27 cellular contexts compared by ENCODE assay signal in genomic region chr2:51387235-51387634, GRCh38.
DNase-seq lines count a peak whose midpoint lies in the region; TF ChIP-seq lines count a peak whose summit lies in the region.
"Had no signal": no experiment of that assay in that cellular context is flagged by ENCODE, and none has a peak within 500 bp of the region (broad histone marks: within the 10 kb centered on the region; RNA-seq: fewer than 3 reads in every experiment).

No MANE protein-coding gene starts in this region.

- no peak for TF ChIP-seq EP300 in ovary (IDR thresholded peaks at IDR 0.05)

- no peak overlapping the region for H3K4me3 ChIP-seq in ovary
- H3K4me3 ChIP-seq: BLaER1 treated with 17β-estradiol and CSF1 and Interleukin-3, amounts not matched to agents 10 nM and 100 nM; dorsolateral prefrontal cortex; hepatocyte; left ventricle myocardium inferior had no signal

- no peak for TF ChIP-seq POLR2A in ovary (IDR thresholded peaks at IDR 0.05)

- no peaks in the 10 kb centered on the region for H3K9me3 ChIP-seq in ovary
- H3K9me3 ChIP-seq: left ventricle myocardium inferior had no signal

- H3K27ac ChIP-seq in ovary, result no peak overlapping the region
- H3K27ac ChIP-seq: BLaER1 treated with 17β-estradiol and CSF1 and Interleukin-3, amounts not matched to agents 10 nM and 100 nM; dorsolateral prefrontal cortex; hepatocyte; left ventricle myocardium inferior had no signal

- TF ChIP-seq CTCF in ovary (IDR thresholded peaks at IDR 0.05), result no peak

- H3K36me3 ChIP-seq in ovary, result no peaks in the 10 kb centered on the region
- H3K36me3 ChIP-seq: BLaER1 treated with 17β-estradiol and CSF1 and Interleukin-3, amounts not matched to agents 10 nM and 100 nM; left ventricle myocardium inferior had no signal

- no peaks in the 10 kb centered on the region for H3K4me1 ChIP-seq in ovary (ENCODE audit: insufficient read depth)
- H3K4me1 ChIP-seq: BLaER1 treated with 17β-estradiol and CSF1 and Interleukin-3, amounts not matched to agents 10 nM and 100 nM; left ventricle myocardium inferior had no signal

- intact Hi-C loops in ovary (cut with DNase I), result no loop called here

- DNase-seq in GM03348 (ENCODE audit: low spot score) (peak; percentile 49), amniotic epithelial cell (ENCODE audit: low read depth) (peak; percentile 87), fibroblast of peridontal ligament (ENCODE audit: extremely low read depth) (peak; percentile 56), renal cortical epithelial cell (ENCODE audit: low read depth) (peak; percentile 9), retina (no peak), ovary (no peak), activated T-cell treated with anti-CD3 and anti-CD28 coated beads for 4 hours (no peak)
- no peak for DNase-seq in activated CD4-positive, alpha-beta T cell treated with anti-CD3 and anti-CD28 coated beads, Interleukin-2, amount 50 U/mL, for 48 hours
- DNase-seq: activated CD4-positive, alpha-beta T cell treated with anti-CD3 and anti-CD28 coated beads for 1 hour; activated gamma-delta T cell; activated naive CD8-positive, alpha-beta T cell treated with anti-CD3 and anti-CD28 coated beads, Interleukin-2, amount 50 U/mL, for 24 hours; activated T-cell treated with anti-CD3 and anti-CD28 coated beads, Interleukin-2, amount 50 U/mL, for 1 hour; caudate nucleus; COR-L47; DMS79; dorsolateral prefrontal cortex; foreskin melanocyte; left ventricle myocardium inferior; midbrain; NCI-H1092 treated with DMSO at 0.1 percent for 48 hours; NCI-H1930; NCI-H2227 treated with DMSO at 0.1 percent for 48 hours; NCI-H748 treated with DMSO at 0.1 percent for 48 hours; RPMI8226; small intestine had no signal

- no peaks in the 10 kb centered on the region for H3K27me3 ChIP-seq in ovary
- H3K27me3 ChIP-seq: BLaER1 treated with 17β-estradiol and CSF1 and Interleukin-3, amounts not matched to agents 10 nM and 100 nM; dorsolateral prefrontal cortex; hepatocyte had no signal

Comparison
In these comparisons a context has a peak if more than half of its experiments do, and no peak if none do; other contexts are left out.
1. DNase-seq: peak in GM03348 (single experiment), amniotic epithelial cell (single experiment), fibroblast of peridontal ligament (single experiment) and renal cortical epithelial cell (single experiment); none in retina (single experiment), ovary (0 of 5), activated T-cell treated with anti-CD3 and anti-CD28 coated beads for 4 hours (single experiment) and activated CD4-positive, alpha-beta T cell treated with anti-CD3 and anti-CD28 coated beads, Interleukin-2, amount 50 U/mL, for 48 hours (0 of 2).